ENCODE assay signal across 20 cellular contexts in genomic region chr6:165749163-165749562, GRCh38.
A peak's percentile ranks its signal among the peaks of the same experiment; 100 is the strongest.
DNase-seq lines count a peak whose midpoint lies in the region; ATAC-seq, FAIRE-seq and TF ChIP-seq lines count a peak whose summit lies in the region.
"Had no signal": no experiment of that assay in that cellular context is flagged by ENCODE, and none has a peak within 500 bp of the region (broad histone marks: within the 10 kb centered on the region; RNA-seq: fewer than 3 reads in every experiment).

No MANE protein-coding gene starts in this region.

- peak overlapping the region; percentile 18; the same call in 1 of the 2 replicates for H2AK5ac ChIP-seq in H1 (ENCODE audit: low read depth, low read length)

- CTCF ChIA-PET in HepG2 (lab: Yijun Ruan, JAX; ENCODE audit: low intra/inter-chr PET ratio, low total read pairs) (no interaction called here), H1 (lab: Charles Lee; ENCODE audit: partially characterized antibody) (no interaction called here)

- no peak overlapping the region for H3K23ac ChIP-seq in H1 (ENCODE audit: insufficient read length)

- H2AFZ ChIP-seq in HepG2 (ENCODE audit: low read length) (no peak overlapping the region), astrocyte (ENCODE audit: low read depth, low read length) (no peak overlapping the region), H1 (ENCODE audit: low read length) (no peak overlapping the region)
- H2AFZ ChIP-seq: GM23248 had no signal

- H3K9me3 Mint-ChIP-seq in astrocyte (ENCODE audit: unreplicated experiment) (no peaks in the 10 kb centered on the region), nephron progenitor cell (peaks cover 26% of the 10 kb centered on the region)

- peaks cover 5% of the 10 kb centered on the region; the same call in 1 of the 2 replicates for H3K23me2 ChIP-seq in H1 (ENCODE audit: low read depth, low read length)

- H3K4me3 Mint-ChIP-seq in astrocyte (ENCODE audit: unreplicated experiment) (no peak overlapping the region), nephron progenitor cell (no peak overlapping the region)
- H3K4me3 Mint-ChIP-seq: CD4-positive, alpha-beta T cell had no signal

- TF ChIP-seq POLR2A in HepG2 (IDR thresholded peaks at IDR 0.05; ENCODE audit: insufficient read depth in 1 of 2, low read depth in 2 of 2, low read length in 2 of 2) (no peak), right lobe of liver (IDR thresholded peaks at IDR 0.05) (no peak), H1 (IDR thresholded peaks at IDR 0.05; ENCODE audit: control extremely low read depth in 1 of 2, low read depth in 2 of 2, low read length in 2 of 2) (no peak)

- H3K79me1 ChIP-seq in H1 (ENCODE audit: low read depth, low read length) = no peaks in the 10 kb centered on the region

- FAIRE-seq in HepG2 (lab: Jason Lieb, UNC) = peak; percentile 15
- peak; percentile 75 for FAIRE-seq in astrocyte (lab: Jason Lieb, UNC)
- FAIRE-seq in H1 (lab: Jason Lieb, UNC) = no peak
- FAIRE-seq: A549, D721Med, G401.6, GM19239, H54 had no signal

- no peak overlapping the region for H3K14ac ChIP-seq in H1 (ENCODE audit: insufficient read length)

- no peak for TF ChIP-seq CTCF in HepG2 (CRISPR knock-in tag; IDR thresholded peaks at IDR 0.05)
- TF ChIP-seq CTCF in right lobe of liver (IDR thresholded peaks at IDR 0.05) = no peak
- TF ChIP-seq CTCF in astrocyte (IDR thresholded peaks at IDR 0.05; ENCODE audit: insufficient read depth, low read depth, low read length) = no peak
- no peak for TF ChIP-seq CTCF in H1 (IDR thresholded peaks at IDR 0.05; ENCODE audit: control extremely low read depth in 1 of 3, insufficient read depth in 1 of 3, low read depth in 1 of 3, low read length in 3 of 3)
- TF ChIP-seq CTCF in nephron progenitor cell (IDR thresholded peaks at IDR 0.05) = no peak

- H3K4me2 ChIP-seq in HepG2 (ENCODE audit: low read depth, low read length) = no peak overlapping the region
- no peak overlapping the region for H3K4me2 ChIP-seq in astrocyte (ENCODE audit: low read length)
- H3K4me2 ChIP-seq in H1 (ENCODE audit: insufficient read depth in 1 of 2, low read depth in 2 of 2, low read length in 2 of 2) = no peak overlapping the region
- H3K4me2 ChIP-seq: A549 had no signal

- H3K4me1 Mint-ChIP-seq in astrocyte (ENCODE audit: low read depth, unreplicated experiment) = no peaks in the 10 kb centered on the region
- H3K4me1 Mint-ChIP-seq in nephron progenitor cell = peaks cover 18% of the 10 kb centered on the region

- H3K36me3 ChIP-seq in HepG2 (replicated peaks in 1 of 2; ENCODE audit: control insufficient read depth in 1 of 2, insufficient read depth in 2 of 2, low read length in 2 of 2) = no peaks in the 10 kb centered on the region
- H3K36me3 ChIP-seq in right lobe of liver = no peaks in the 10 kb centered on the region
- H3K36me3 ChIP-seq in astrocyte (ENCODE audit: insufficient read depth, low read length) = no peaks in the 10 kb centered on the region
- H3K36me3 ChIP-seq in H1 (ENCODE audit: control insufficient read depth in 2 of 4, insufficient read depth in 4 of 4, low read length in 3 of 4) = no peaks in the 10 kb centered on the region
- no peaks in the 10 kb centered on the region for H3K36me3 ChIP-seq in MG63

- no peak for TF ChIP-seq RAD21 in HepG2 (CRISPR knock-in tag; IDR thresholded peaks at IDR 0.05)
- TF ChIP-seq RAD21 in H1 (IDR thresholded peaks at IDR 0.05 in 1 of 2, conservative IDR thresholded peaks at IDR 0.05 in 1 of 2; ENCODE audit: low read depth in 2 of 2, low read length in 2 of 2) = no peak

- H3K79me2 ChIP-seq in HepG2 (ENCODE audit: insufficient read depth, low read length) = no peaks in the 10 kb centered on the region
- no peaks in the 10 kb centered on the region for H3K79me2 ChIP-seq in astrocyte (ENCODE audit: insufficient read depth, low read length)
- H3K79me2 ChIP-seq in H1 (ENCODE audit: control insufficient read depth in 1 of 2, insufficient read depth in 2 of 2, low read length in 2 of 2) = no peaks in the 10 kb centered on the region

- no peak overlapping the region for H2BK12ac ChIP-seq in H1 (ENCODE audit: low read depth, low read length)

- no peaks in the 10 kb centered on the region for H4K20me1 ChIP-seq in HepG2 (ENCODE audit: insufficient read depth, low read length)
- H4K20me1 ChIP-seq in astrocyte (ENCODE audit: insufficient read depth, low read length) = no peaks in the 10 kb centered on the region
- H4K20me1 ChIP-seq in H1 (replicated peaks in 1 of 2; ENCODE audit: control insufficient read depth in 1 of 2, insufficient read depth in 2 of 2, low read length in 2 of 2) = peaks cover 0 to 2% of the 10 kb centered on the region in 2 experiments

- no peak overlapping the region for H2BK120ac ChIP-seq in H1 (replicated peaks; ENCODE audit: low read depth, low read length)

- H3K36me3 Mint-ChIP-seq in astrocyte (ENCODE audit: low read depth, unreplicated experiment) (no peaks in the 10 kb centered on the region), nephron progenitor cell (ENCODE audit: low read depth) (no peaks in the 10 kb centered on the region)

- intact Hi-C loops in HepG2 (cut with micrococcal nuclease; ENCODE audit: unreplicated experiment) = no loop called here
- intact Hi-C loops in right lobe of liver (cut with DNase I) = no loop called here

- H3K4me1 ChIP-seq in HepG2 (ENCODE audit: insufficient read depth, low read length) = no peaks in the 10 kb centered on the region
- H3K4me1 ChIP-seq in right lobe of liver = peaks cover 0 to 10% (median 3%) of the 10 kb centered on the region in 4 donors
- H3K4me1 ChIP-seq in astrocyte (ENCODE audit: insufficient read depth, low read length) = no peaks in the 10 kb centered on the region
- no peaks in the 10 kb centered on the region for H3K4me1 ChIP-seq in H1 (replicated peaks in 1 of 4; ENCODE audit: control insufficient read depth in 3 of 4, insufficient read depth in 4 of 4, low read length in 3 of 4)
- H3K4me1 ChIP-seq: A549, Caco-2 had no signal

- ATAC-seq in HepG2 (no peak), right lobe of liver (no peak), HG03378 (IDR thresholded peaks at IDR 0.05; ENCODE audit: unreplicated experiment) (no peak), GM18498 (IDR thresholded peaks at IDR 0.05; ENCODE audit: unreplicated experiment) (no peak)
- ATAC-seq: A549, HCT116 had no signal

- no peak overlapping the region for H2BK15ac ChIP-seq in H1 (ENCODE audit: low read length)

- H3K9me3 ChIP-seq in HepG2 (ENCODE audit: low read length) (peaks cover 4% of the 10 kb centered on the region), right lobe of liver (no peaks in the 10 kb centered on the region), astrocyte (ENCODE audit: insufficient read depth, low read depth, low read length) (peaks cover 4% of the 10 kb centered on the region), H1 (ENCODE audit: insufficient read depth in 2 of 2, low read depth in 1 of 2, low read length in 1 of 2) (peaks cover 0 to 3% of the 10 kb centered on the region in 2 experiments; a peak in 1 of 4 replicates), MG63 (no peaks in the 10 kb centered on the region)
- H3K9me3 ChIP-seq: A549, Caco-2 had no signal

- no peak overlapping the region for H4K91ac ChIP-seq in H1 (replicated peaks; ENCODE audit: insufficient read length, low read length)

- in situ Hi-C loops in HepG2 (cut with HindIII; ENCODE audit: extremely low pct_ligation_motif_present, low pct_unique_long_range_greater_than_20kb) = no loop called here

- H3K4ac ChIP-seq in H1 (replicated peaks; ENCODE audit: insufficient read length, low read depth, low read length) = no peak overlapping the region

- H3K56ac ChIP-seq in H1 (replicated peaks; ENCODE audit: insufficient read length, low read depth, low read length) = peak overlapping the region; percentile 100

- no peak overlapping the region for H3K9ac ChIP-seq in HepG2 (ENCODE audit: insufficient read depth, low read depth, low read length)
- H3K9ac ChIP-seq in astrocyte (ENCODE audit: low read length) = no peak overlapping the region
- H3K9ac ChIP-seq in H1 (replicated peaks in 1 of 4; ENCODE audit: extremely low read depth in 1 of 4, low read depth in 3 of 4, low read length in 3 of 4) = no peak overlapping the region
- H3K9ac ChIP-seq: GM23248 had no signal

- peaks cover 0 to 6% of the 10 kb centered on the region in 2 experiments; a peak in 2 of 5 replicates for H3K27me3 ChIP-seq in HepG2 (ENCODE audit: control insufficient read depth in 1 of 2, insufficient read depth in 2 of 2, low read length in 2 of 2)
- no peaks in the 10 kb centered on the region for H3K27me3 ChIP-seq in right lobe of liver
- no peaks in the 10 kb centered on the region for H3K27me3 ChIP-seq in astrocyte (ENCODE audit: insufficient read depth, low read length)
- H3K27me3 ChIP-seq in H1 (replicated peaks in 1 of 4; ENCODE audit: control insufficient read depth in 3 of 4, extremely low read depth in 1 of 4, insufficient read depth in 3 of 4, low read length in 3 of 4) = no peaks in the 10 kb centered on the region
- H3K27me3 ChIP-seq in MG63 = no peaks in the 10 kb centered on the region

- H4K8ac ChIP-seq in H1 (ENCODE audit: extremely low read depth, insufficient read depth, low read length) = no peak overlapping the region

- H3K27ac Mint-ChIP-seq in astrocyte (ENCODE audit: unreplicated experiment) (no peak overlapping the region), nephron progenitor cell (no peak overlapping the region)
- H3K27ac Mint-ChIP-seq: CD4-positive, alpha-beta T cell had no signal

- H2BK20ac ChIP-seq in H1 (ENCODE audit: low read length) = no peak overlapping the region

- POLR2A ChIA-PET in HepG2 (lab: Yijun Ruan, JAX) = no interaction called here
- POLR2A ChIA-PET in H1 (lab: Charles Lee; ENCODE audit: partially characterized antibody) = no interaction called here

- TF ChIP-seq EP300 in HepG2 (IDR thresholded peaks at IDR 0.05; ENCODE audit: low read depth in 2 of 2, low read length in 2 of 2) (no peak), HepG2 (CRISPR knock-in tag; IDR thresholded peaks at IDR 0.05; ENCODE audit: borderline replicate concordance) (no peak), H1 (IDR thresholded peaks at IDR 0.05; ENCODE audit: borderline replicate concordance in 1 of 2, low read depth in 2 of 2, low read length in 2 of 2) (no peak)

- peaks cover 8% of the 10 kb centered on the region for H3K27me3 Mint-ChIP-seq in astrocyte (ENCODE audit: low read depth, unreplicated experiment)
- peaks cover 20% of the 10 kb centered on the region for H3K27me3 Mint-ChIP-seq in nephron progenitor cell (ENCODE audit: low read depth, poor library complexity)
- H3K27me3 Mint-ChIP-seq: CD4-positive, alpha-beta T cell had no signal

- BruUV-seq in HepG2 (replicated peaks; lab: Mats Ljungman, UMichigan) = no TSS peak

- no peak overlapping the region for H3K27ac ChIP-seq in HepG2 (ENCODE audit: extremely low read length, insufficient read depth, low read length)
- no peak overlapping the region for H3K27ac ChIP-seq in right lobe of liver
- no peak overlapping the region for H3K27ac ChIP-seq in astrocyte (ENCODE audit: low read depth, low read length)
- no peak overlapping the region for H3K27ac ChIP-seq in H1 (ENCODE audit: low read depth, low read length)
- H3K27ac ChIP-seq: 22Rv1, A549, C4-2B, GM23248 had no signal

- H3K4me3 ChIP-seq in HepG2 (replicated peaks in 1 of 3; ENCODE audit: insufficient read depth in 1 of 3, low read depth in 2 of 3, low read length in 3 of 3) (no peak overlapping the region), right lobe of liver (no peak overlapping the region), astrocyte (ENCODE audit: insufficient read depth, low read depth, low read length) (no peak overlapping the region), H1 (ENCODE audit: extremely low read depth in 1 of 4, insufficient read depth in 2 of 4, low read depth in 3 of 4, low read length in 4 of 4) (no peak overlapping the region), MG63 (no peak overlapping the region)
- H3K4me3 ChIP-seq: A549, GM23248 had no signal

- no peak overlapping the region for H3K18ac ChIP-seq in H1 (ENCODE audit: extremely low read depth, low read length)

- H2BK5ac ChIP-seq in H1 (ENCODE audit: low read depth, low read length) = no peak overlapping the region

- H4K5ac ChIP-seq in H1 (ENCODE audit: insufficient read length, low read depth, low read length) = no peak overlapping the region

- no peak for DNase-seq in HepG2 (ENCODE audit: low spot score)
- no peak for DNase-seq in right lobe of liver
- DNase-seq in astrocyte (ENCODE audit: low read depth) = no peak
- no peak for DNase-seq in H1 (ENCODE audit: low read depth in 1 of 2, low spot score in 2 of 2)
- DNase-seq in MG63 = no peak
- no peak for DNase-seq in nephron progenitor cell
- DNase-seq: AML-193; Caco-2; CD4-positive, alpha-beta T cell; GM23248 had no signal
